Comparison of ENCODE assay signal across 31 cellular contexts in genomic region chr11:114614127-114614720, GRCh38. TPM values are rescaled to one million over a fixed set of nuclear protein-coding genes. Genes with fewer than 3 reads are reported as not detected.
"Had no signal": no experiment of that assay in that cellular context is flagged by ENCODE, and none has a peak within 500 bp of the region (broad histone marks: within the 10 kb centered on the region; RNA-seq: fewer than 3 reads in every experiment).

No MANE protein-coding gene starts in this region.

- H3K36me3 ChIP-seq: adrenal gland, breast epithelium had no signal

- H3K27ac ChIP-seq: adrenal gland, breast epithelium, SK-N-MC, VCaP had no signal

- H3K4me3 Mint-ChIP-seq: activated CD8-positive, alpha-beta T cell treated with anti-CD3 and anti-CD28 coated beads for 36 hours; activated naive CD4-positive, alpha-beta T cell treated with anti-CD3 and anti-CD28 coated beads, Interleukin-2, amount 10 ng/mL, durations not matched to agents 7 days and 5 days; activated naive CD8-positive, alpha-beta T cell treated with anti-CD3 and anti-CD28 coated beads, Interleukin-2, amount 10 ng/mL, durations not matched to agents 7 days and 5 days; activated T-cell treated with anti-CD3 and anti-CD28 coated beads, Interleukin-2, amount 50 U/mL, for 72 hours had no signal

- H3K27me3 Mint-ChIP-seq: activated CD8-positive, alpha-beta T cell treated with anti-CD3 and anti-CD28 coated beads for 36 hours; activated naive CD4-positive, alpha-beta T cell treated with anti-CD3 and anti-CD28 coated beads, Interleukin-2, amount 10 ng/mL, durations not matched to agents 7 days and 5 days; activated naive CD8-positive, alpha-beta T cell treated with anti-CD3 and anti-CD28 coated beads, Interleukin-2, amount 10 ng/mL, durations not matched to agents 7 days and 5 days had no signal

- H3K36me3 Mint-ChIP-seq: activated naive CD4-positive, alpha-beta T cell treated with anti-CD3 and anti-CD28 coated beads, Interleukin-2, amount 10 ng/mL, durations not matched to agents 7 days and 5 days; activated naive CD8-positive, alpha-beta T cell treated with anti-CD3 and anti-CD28 coated beads, Interleukin-2, amount 10 ng/mL, durations not matched to agents 7 days and 5 days had no signal

- H3K27ac Mint-ChIP-seq: activated CD8-positive, alpha-beta T cell treated with anti-CD3 and anti-CD28 coated beads for 36 hours; activated naive CD4-positive, alpha-beta T cell treated with anti-CD3 and anti-CD28 coated beads, Interleukin-2, amount 10 ng/mL, durations not matched to agents 7 days and 5 days; activated naive CD8-positive, alpha-beta T cell treated with anti-CD3 and anti-CD28 coated beads, Interleukin-2, amount 10 ng/mL, durations not matched to agents 7 days and 5 days; activated T-cell treated with anti-CD3 and anti-CD28 coated beads, Interleukin-2, amount 50 U/mL, for 72 hours; activated T-helper 2 cell treated with anti-CD3 and anti-CD28 coated beads, Interferon-gamma antibody, Interleukin-2, Interleukin-4, amounts not matched to agents 10 μg/mL and 5 μg/mL and 100 μg/mL, durations not matched to agents 14 hours and 24 hours and 36 hours had no signal

- H3K27me3 ChIP-seq: adrenal gland, breast epithelium had no signal

- H3K4me3 ChIP-seq: adrenal gland, breast epithelium, SK-N-MC had no signal

- ATAC-seq: activated CD8-positive, alpha-beta T cell treated with anti-CD3 and anti-CD28 coated beads for 36 hours; activated T-cell treated with anti-CD3 and anti-CD28 coated beads, Interleukin-2, amount 50 U/mL, for 72 hours; Panc1; Right ventricle myocardium inferior had no signal

- H3K9me3 ChIP-seq: adrenal gland, breast epithelium had no signal

- DNase-seq: activated CD4-positive, CD25-positive, alpha-beta regulatory T cell; activated CD8-positive, alpha-beta memory T cell treated with anti-CD3 and anti-CD28 coated beads, Interleukin-2, amount 50 U/mL, for 4 hours; activated CD8-positive, alpha-beta T cell treated with anti-CD3 and anti-CD28 coated beads for 36 hours; activated gamma-delta T cell treated with Interleukin-2 at 50 U/mL for 16 hours; activated naive CD4-positive, alpha-beta T cell treated with anti-CD3 and anti-CD28 coated beads, Interleukin-2, amount 10 ng/mL, durations not matched to agents 7 days and 5 days; activated naive CD8-positive, alpha-beta T cell treated with anti-CD3 and anti-CD28 coated beads, Interleukin-2, amount 10 ng/mL, durations not matched to agents 7 days and 5 days; activated T-cell treated with anti-CD3 and anti-CD28 coated beads, Interleukin-2, amount 50 U/mL, for 72 hours; adrenal gland; aorta; central memory CD4-positive, alpha-beta T cell; NCI-H1092; NCI-H1417; NCI-H1694; NCI-H2029; NCI-H2107; NCI-H2171 treated with DMSO at 0.1 percent for 48 hours; NCI-H510A treated with DMSO at 0.1 percent for 48 hours; NCI-H69; NK-92 treated with Interleukin-12 subunit alpha and Interleukin-12 subunit beta, amount 100 ng/mL, for 24 hours; OCI-M1; RPMI8226; T-helper 1 cell had no signal

- H3K4me1 ChIP-seq: adrenal gland, breast epithelium had no signal

- H3K4me1 Mint-ChIP-seq: activated naive CD4-positive, alpha-beta T cell treated with anti-CD3 and anti-CD28 coated beads, Interleukin-2, amount 10 ng/mL, durations not matched to agents 7 days and 5 days; activated naive CD8-positive, alpha-beta T cell treated with anti-CD3 and anti-CD28 coated beads, Interleukin-2, amount 10 ng/mL, durations not matched to agents 7 days and 5 days had no signal

RNA-seq across cellular contexts. Expression of gene NXPE4, which starts 18.6 kb away (rescaled TPM):
- total RNA-seq: activated CD8-positive, alpha-beta T cell treated with anti-CD3 and anti-CD28 coated beads for 36 hours; activated naive CD8-positive, alpha-beta T cell treated with anti-CD3 and anti-CD28 coated beads, Interleukin-2, amount 10 ng/mL, durations not matched to agents 7 days and 5 days; activated T-cell treated with anti-CD3 and anti-CD28 coated beads, Interleukin-2, amount 50 U/mL, for 72 hours; activated T-helper 2 cell treated with anti-CD3 and anti-CD28 coated beads, Interferon-gamma antibody, Interleukin-2, Interleukin-4, amounts not matched to agents 10 μg/mL and 5 μg/mL and 100 μg/mL, durations not matched to agents 14 hours and 24 hours and 36 hours; adrenal gland; chondrocyte; M059J; Right ventricle myocardium inferior; T-helper 2 cell treated with Interferon-gamma antibody and Interleukin-4, amounts not matched to agents 100 ng/mL and 5 ng/mL, for 36 hours had no signal
- polyA plus RNA-seq: adrenal gland had no signal

RNA-seq across cellular contexts. Expression of gene NXPE1, which starts 54.5 kb away (rescaled TPM):
- total RNA-seq: activated CD8-positive, alpha-beta T cell treated with anti-CD3 and anti-CD28 coated beads for 36 hours; activated naive CD8-positive, alpha-beta T cell treated with anti-CD3 and anti-CD28 coated beads, Interleukin-2, amount 10 ng/mL, durations not matched to agents 7 days and 5 days; activated T-cell treated with anti-CD3 and anti-CD28 coated beads, Interleukin-2, amount 50 U/mL, for 72 hours; activated T-helper 2 cell treated with anti-CD3 and anti-CD28 coated beads, Interferon-gamma antibody, Interleukin-2, Interleukin-4, amounts not matched to agents 10 μg/mL and 5 μg/mL and 100 μg/mL, durations not matched to agents 14 hours and 24 hours and 36 hours; aorta; chondrocyte; M059J; Right ventricle myocardium inferior; T-helper 2 cell treated with Interferon-gamma antibody and Interleukin-4, amounts not matched to agents 100 ng/mL and 5 ng/mL, for 36 hours had no signal
- polyA plus RNA-seq: adrenal gland had no signal
